ENCODE assay signal across 18 cellular contexts in genomic region chrX:16827225-16827624, GRCh38. TPM values are rescaled to one million over a fixed set of nuclear protein-coding genes. Genes with fewer than 3 reads are reported as not detected.
DNase-seq lines count a peak whose midpoint lies in the region; ATAC-seq and TF ChIP-seq lines count a peak whose summit lies in the region.
"Had no signal": no experiment of that assay in that cellular context is flagged by ENCODE, and none has a peak within 500 bp of the region (broad histone marks: within the 10 kb centered on the region; RNA-seq: fewer than 3 reads in every experiment).

No MANE protein-coding gene starts in this region.

- H3K27ac ChIP-seq in GM23248 (peak overlapping the region; percentile 55), adrenal gland (peak overlapping the region; percentile 72 to 89 (median 78)), gastrocnemius medialis (peak overlapping the region; percentile 76 to 79 (median 78)), lower lobe of right lung (no peak overlapping the region)
- H3K27ac ChIP-seq: BLaER1 had no signal

- no peak overlapping the region for H3K4me2 ChIP-seq in GM23248 (ENCODE audit: unreplicated experiment)
- H3K4me2 ChIP-seq: BLaER1 had no signal

- H2AFZ ChIP-seq in GM23248, result no peak overlapping the region

- H3K9me3 Mint-ChIP-seq in activated CD8-positive, alpha-beta memory T cell treated with anti-CD3 and anti-CD28 coated beads, Interleukin-2, amount 10 ng/mL, durations not matched to agents 7 days and 5 days (ENCODE audit: low read depth), result no peaks in the 10 kb centered on the region
- H3K9me3 Mint-ChIP-seq: activated B cell treated with CpG ODN at 0.5 μM for 24 hours had no signal

- no peak for TF ChIP-seq POLR2A in adrenal gland (IDR thresholded peaks at IDR 0.05)
- TF ChIP-seq POLR2A in gastrocnemius medialis (IDR thresholded peaks at IDR 0.05), result no peak

- H3K27ac Mint-ChIP-seq in activated CD8-positive, alpha-beta memory T cell treated with anti-CD3 and anti-CD28 coated beads, Interleukin-2, amount 10 ng/mL, durations not matched to agents 7 days and 5 days, result no peak overlapping the region
- H3K27ac Mint-ChIP-seq: activated B cell treated with CpG ODN at 0.5 μM for 24 hours; activated naive CD8-positive, alpha-beta T cell had no signal

- ATAC-seq in gastrocnemius medialis (no peak), lower lobe of right lung (no peak), HG03280 (IDR thresholded peaks at IDR 0.05; ENCODE audit: unreplicated experiment) (no peak)
- no peak for ATAC-seq in activated CD8-positive, alpha-beta memory T cell treated with anti-CD3 and anti-CD28 coated beads, Interleukin-2, amount 10 ng/mL, durations not matched to agents 7 days and 5 days

- no peaks in the 10 kb centered on the region for H3K27me3 Mint-ChIP-seq in activated CD8-positive, alpha-beta memory T cell treated with anti-CD3 and anti-CD28 coated beads, Interleukin-2, amount 10 ng/mL, durations not matched to agents 7 days and 5 days
- H3K27me3 Mint-ChIP-seq: activated B cell treated with CpG ODN at 0.5 μM for 24 hours; activated naive CD8-positive, alpha-beta T cell had no signal

- peaks cover 35% of the 10 kb centered on the region for H3F3A ChIP-seq in GM23248 (ENCODE audit: insufficient read depth)

- in situ Hi-C loops in GM23248 (cut with MboI), result no loop called here
- in situ Hi-C loops in gastrocnemius medialis (cut with MboI; ENCODE audit: low sequenced_read_pairs in 4 of 4), result loop anchor here in 1 of 4 donors (10.0 kb wide), 1 partner anchor 58 kb away; no protein-coding TSS in a partner anchor

- 42 to 55% methylated on average over 2 of the region's 2 CpGs for WGBS in GM23248 (ENCODE audit: low coverage in 1 of 2, low lambda C conversion rate in 2 of 2, missing lambda C conversion rate in 2 of 2), 2 experiments
- 37 to 62% (median 55%) methylated on average over 2 of the region's 2 CpGs for WGBS in adrenal gland, 4 donors

- H3K4me1 ChIP-seq in GM23248 (ENCODE audit: insufficient read depth) (peaks cover 47% of the 10 kb centered on the region), adrenal gland (replicated peaks in 1 of 2) (peaks cover 20 to 22% of the 10 kb centered on the region in 2 donors), gastrocnemius medialis (peaks cover 13 to 18% of the 10 kb centered on the region in 2 donors), lower lobe of right lung (no peaks in the 10 kb centered on the region)
- H3K4me1 ChIP-seq: BLaER1 had no signal

- peaks cover 29% of the 10 kb centered on the region for H3K4me1 Mint-ChIP-seq in activated CD8-positive, alpha-beta memory T cell treated with anti-CD3 and anti-CD28 coated beads, Interleukin-2, amount 10 ng/mL, durations not matched to agents 7 days and 5 days
- H3K4me1 Mint-ChIP-seq: activated B cell treated with CpG ODN at 0.5 μM for 24 hours had no signal

- no peaks in the 10 kb centered on the region for H3K27me3 ChIP-seq in GM23248 (replicated peaks; ENCODE audit: insufficient read depth)
- H3K27me3 ChIP-seq in adrenal gland, result no peaks in the 10 kb centered on the region
- no peaks in the 10 kb centered on the region for H3K27me3 ChIP-seq in gastrocnemius medialis
- no peaks in the 10 kb centered on the region for H3K27me3 ChIP-seq in lower lobe of right lung (ENCODE audit: low read depth)
- H3K27me3 ChIP-seq: BLaER1 had no signal

- no peaks in the 10 kb centered on the region for H4K20me1 ChIP-seq in GM23248 (ENCODE audit: insufficient read depth)

- no peak overlapping the region for H3K4me3 ChIP-seq in GM23248
- H3K4me3 ChIP-seq in adrenal gland, result no peak overlapping the region
- H3K4me3 ChIP-seq in fibroblast of pulmonary artery (replicated peaks; ENCODE audit: low read depth, low read length), result no peak overlapping the region
- no peak overlapping the region for H3K4me3 ChIP-seq in gastrocnemius medialis
- no peak overlapping the region for H3K4me3 ChIP-seq in lower lobe of right lung
- H3K4me3 ChIP-seq: BLaER1, mucosa of descending colon had no signal

- no peak for TF ChIP-seq CTCF in adrenal gland (IDR thresholded peaks at IDR 0.05)
- TF ChIP-seq CTCF in fibroblast of pulmonary artery (IDR thresholded peaks at IDR 0.05; ENCODE audit: low read length, missing control alignments), result no peak
- no peak for TF ChIP-seq CTCF in gastrocnemius medialis (IDR thresholded peaks at IDR 0.05 in 4 of 5, conservative IDR thresholded peaks at IDR 0.05 in 1 of 5)
- no peak for TF ChIP-seq CTCF in lower lobe of right lung (IDR thresholded peaks at IDR 0.05)

- no peak overlapping the region for H3K4me3 Mint-ChIP-seq in activated CD8-positive, alpha-beta memory T cell treated with anti-CD3 and anti-CD28 coated beads, Interleukin-2, amount 10 ng/mL, durations not matched to agents 7 days and 5 days
- H3K4me3 Mint-ChIP-seq: activated B cell treated with CpG ODN at 0.5 μM for 24 hours; activated naive CD8-positive, alpha-beta T cell had no signal

- CTCF ChIA-PET in activated CD8-positive, alpha-beta memory T cell treated with anti-CD3 and anti-CD28 coated beads, Interleukin-2, amount 10 ng/mL, durations not matched to agents 7 days and 5 days (lab: Charles Lee), result interaction anchor here (1.1 to 2.8 kb wide), 5 partner anchors 11 to 219 kb away, joined by 3 to 22 read pairs (median 9); no protein-coding TSS in a partner anchor

- H3K9me3 ChIP-seq in GM23248 (ENCODE audit: low read depth) (no peaks in the 10 kb centered on the region), adrenal gland (replicated peaks in 1 of 3) (no peaks in the 10 kb centered on the region), gastrocnemius medialis (no peaks in the 10 kb centered on the region), lower lobe of right lung (no peaks in the 10 kb centered on the region)
- H3K9me3 ChIP-seq: BLaER1, mucosa of descending colon had no signal

- intact Hi-C loops in adrenal gland (cut with DNase I) (no loop called here), gastrocnemius medialis (cut with DNase I; ENCODE audit: low total_unique reads) (loop anchor here (2.0 to 5.0 kb wide), 2 partner anchors 66 to 220 kb away; no protein-coding TSS in a partner anchor), lower lobe of right lung (cut with DNase I) (no loop called here)

- DNase-seq in GM23248 (peak; percentile 41), adrenal gland (peak in 6 of 7 donors; percentile 47 to 65 (median 54)), fibroblast of pulmonary artery (ENCODE audit: low read depth) (peak; percentile 35), gastrocnemius medialis (no peak), lower lobe of right lung (no peak)
- DNase-seq in activated CD4-positive, CD25-positive, alpha-beta regulatory T cell (lab: John Stamatoyannopoulos, UW), result no peak
- DNase-seq in activated CD8-positive, alpha-beta memory T cell treated with anti-CD3 and anti-CD28 coated beads, Interleukin-2, amount 10 ng/mL, durations not matched to agents 7 days and 5 days, result no peak
- DNase-seq: activated B cell treated with CpG ODN at 0.5 μM for 24 hours; activated CD8-positive, alpha-beta memory T cell treated with anti-CD3 and anti-CD28 coated beads, Interleukin-2, amount 50 U/mL, for 4 hours; DND-41; mucosa of descending colon; NCI-H1092; NCI-H2227 treated with DMSO at 0.1 percent for 48 hours; stimulated activated CD4-positive, alpha-beta T cell treated with anti-CD3 and anti-CD28 coated beads, Interleukin-15, amount 100 ng/mL, for 24 hours; SW 1271 had no signal

- no peaks in the 10 kb centered on the region for H3K9me2 ChIP-seq in GM23248 (ENCODE audit: insufficient read depth)

- H3K79me2 ChIP-seq in GM23248 (ENCODE audit: insufficient read depth), result no peaks in the 10 kb centered on the region

- H3K36me3 Mint-ChIP-seq in activated CD8-positive, alpha-beta memory T cell treated with anti-CD3 and anti-CD28 coated beads, Interleukin-2, amount 10 ng/mL, durations not matched to agents 7 days and 5 days, result peaks cover 11% of the 10 kb centered on the region
- H3K36me3 Mint-ChIP-seq: activated naive CD8-positive, alpha-beta T cell had no signal

- no peaks in the 10 kb centered on the region for H3K36me3 ChIP-seq in GM23248 (ENCODE audit: low read depth)
- peaks cover 0 to 19% of the 10 kb centered on the region in 2 donors for H3K36me3 ChIP-seq in adrenal gland (replicated peaks in 1 of 2)
- H3K36me3 ChIP-seq in gastrocnemius medialis, result peaks cover 0 to 35% of the 10 kb centered on the region in 2 donors
- peaks cover 19% of the 10 kb centered on the region for H3K36me3 ChIP-seq in lower lobe of right lung

- no peak overlapping the region for H3K9ac ChIP-seq in GM23248
- H3K9ac ChIP-seq: BLaER1 had no signal

RNA-seq across cellular contexts. Expression of gene TXLNG, which starts 41.0 kb away (rescaled TPM):
- total RNA-seq in GM23248 (2014; rRNA removed; shearing (Covaris generic)), result 6.1 and 6.4 TPM in 2 replicates
- polyA plus RNA-seq in GM23248 (2016; fragmentation: Nextera tagmentation; extraction: Ambion mirVana) (4.1 and 4.4 TPM in 2 replicates), adrenal gland (10 to 100 TPM; 18.2 to 29.5 (median 27.0) TPM)
- total RNA-seq in adrenal gland (10 to 100 TPM; 15.4 to 33.2 (median 20.5) TPM), gastrocnemius medialis (10 to 100 TPM in 2 of 4 donors, 1 to 10 TPM in 2; 6.9 to 16.9 (median 9.6) TPM), lower lobe of right lung (11.2 TPM)
- 10 to 100 TPM; 10.2 to 13.2 TPM for total RNA-seq in activated CD8-positive, alpha-beta memory T cell treated with anti-CD3 and anti-CD28 coated beads, Interleukin-2, amount 10 ng/mL, durations not matched to agents 7 days and 5 days

RNA-seq across cellular contexts. Expression of gene RBBP7, which starts 42.9 kb away (rescaled TPM):
- 64.6 and 86.2 TPM in 2 replicates for total RNA-seq in GM23248 (2014; rRNA removed; shearing (Covaris generic))
- 119 and 124 TPM in 2 replicates for polyA plus RNA-seq in GM23248 (2016; fragmentation: Nextera tagmentation; extraction: Ambion mirVana)
- 1,000 to 10,000 TPM in 1 of 8 donors, 100 to 1,000 TPM in 7; 175 to 1,133 (median 276) TPM for total RNA-seq in adrenal gland
- polyA plus RNA-seq in adrenal gland, result 1,000 to 10,000 TPM in 1 of 3 donors, 100 to 1,000 TPM in 2; 249 to 1,639 (median 532) TPM
- 100 to 1,000 TPM in 3 of 4 donors, 10 to 100 TPM in 1; 95.0 to 325 (median 151) TPM for total RNA-seq in gastrocnemius medialis
- total RNA-seq in lower lobe of right lung, result 61.7 TPM
- 100 to 1,000 TPM; 178 to 193 TPM for total RNA-seq in activated CD8-positive, alpha-beta memory T cell treated with anti-CD3 and anti-CD28 coated beads, Interleukin-2, amount 10 ng/mL, durations not matched to agents 7 days and 5 days

Comparison
In these comparisons a context has a peak if more than half of its experiments do, and no peak if none do; other contexts are left out.
1. DNase-seq: peak in GM23248 (single experiment), adrenal gland (6 of 7) and fibroblast of pulmonary artery (single experiment); none in gastrocnemius medialis (0 of 2), activated CD4-positive, CD25-positive, alpha-beta regulatory T cell (0 of 4), lower lobe of right lung (single experiment) and activated CD8-positive, alpha-beta memory T cell treated with anti-CD3 and anti-CD28 coated beads, Interleukin-2, amount 10 ng/mL, durations not matched to agents 7 days and 5 days (single experiment).